19 cellular contexts compared by ENCODE assay signal in the genomic region with DNA sequence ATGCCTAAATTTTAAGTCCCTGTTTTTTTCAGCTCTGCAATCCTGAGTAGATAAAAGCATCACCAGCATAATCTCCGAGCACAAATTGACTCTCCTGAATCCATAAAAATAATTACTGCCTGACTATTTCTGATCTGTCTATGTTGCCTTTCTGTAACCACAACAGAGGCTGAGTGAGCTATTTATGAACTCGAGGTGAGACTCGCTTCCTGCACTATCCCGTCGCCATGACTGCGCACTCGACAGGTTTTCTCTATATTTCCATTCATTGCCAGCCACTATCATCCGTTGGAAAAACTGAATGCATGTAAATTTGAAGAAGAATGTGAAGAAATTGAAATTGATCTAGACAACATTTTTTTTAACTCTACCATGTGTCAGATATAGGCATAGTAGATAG.
"Had no signal": no experiment of that assay in that cellular context is flagged by ENCODE, and none has a peak within 500 bp of the region (broad histone marks: within the 10 kb centered on the region; RNA-seq: fewer than 3 reads in every experiment).

No MANE protein-coding gene starts in this region.

- DNase-seq: activated CD4-positive, alpha-beta T cell treated with anti-CD3 and anti-CD28 coated beads, Interleukin-2, amount 10 ng/mL, durations not matched to agents 24 days and 14 days; activated CD8-positive, alpha-beta T cell treated with anti-CD3 and anti-CD28 coated beads for 36 hours; activated naive CD4-positive, alpha-beta T cell treated with Interleukin-2 at 50 U/mL for 16 hours; activated naive CD8-positive, alpha-beta T cell treated with anti-CD3 and anti-CD28 coated beads, Interleukin-2, amount 10 ng/mL, durations not matched to agents 7 days and 5 days; activated T-cell treated with anti-CD3 and anti-CD28 coated beads, Interleukin-2, amount 50 U/mL, for 24 hours; caudate nucleus; endodermal cell; foreskin keratinocyte; glutamatergic neuron; hippocampal formation; islet precursor cell; occipital lobe; stimulated activated CD4-positive, alpha-beta T cell treated with anti-CD3 and anti-CD28 coated beads, Interleukin-12 subunit alpha, Interleukin-12 subunit beta, amount 100 ng/mL, for 4 hours; stimulated activated CD4-positive, alpha-beta T cell treated with anti-CD3 and anti-CD28 coated beads, Interleukin-1b, Interleukin-23, amount 100 ng/mL, for 48 hours; stimulated activated CD8-positive, alpha-beta memory T cell treated with anti-CD3 and anti-CD28 coated beads, Interleukin-4, amount 100 ng/mL, for 48 hours; stimulated activated naive CD4-positive, alpha-beta T cell; upper lobe of right lung had no signal

- H3K4me3 ChIP-seq: upper lobe of right lung had no signal

- H3K36me3 ChIP-seq: upper lobe of right lung had no signal

- ATAC-seq: activated CD8-positive, alpha-beta T cell treated with anti-CD3 and anti-CD28 coated beads for 36 hours; foreskin keratinocyte; natural killer cell treated with Interleukin-12 subunit alpha and Interleukin-12 subunit beta and Interleukin-15 and Interleukin-18, amount 100 ng/mL, for 72 hours; upper lobe of right lung had no signal

- H3K4me1 ChIP-seq: upper lobe of right lung had no signal

- H3K9me3 ChIP-seq: upper lobe of right lung had no signal

- H3K27me3 ChIP-seq: foreskin keratinocyte, upper lobe of right lung had no signal

- H3K27ac ChIP-seq: epithelial cell of prostate, foreskin keratinocyte, upper lobe of right lung had no signal
